Comparison of ENCODE assay signal across 20 cellular contexts in the genomic region with DNA sequence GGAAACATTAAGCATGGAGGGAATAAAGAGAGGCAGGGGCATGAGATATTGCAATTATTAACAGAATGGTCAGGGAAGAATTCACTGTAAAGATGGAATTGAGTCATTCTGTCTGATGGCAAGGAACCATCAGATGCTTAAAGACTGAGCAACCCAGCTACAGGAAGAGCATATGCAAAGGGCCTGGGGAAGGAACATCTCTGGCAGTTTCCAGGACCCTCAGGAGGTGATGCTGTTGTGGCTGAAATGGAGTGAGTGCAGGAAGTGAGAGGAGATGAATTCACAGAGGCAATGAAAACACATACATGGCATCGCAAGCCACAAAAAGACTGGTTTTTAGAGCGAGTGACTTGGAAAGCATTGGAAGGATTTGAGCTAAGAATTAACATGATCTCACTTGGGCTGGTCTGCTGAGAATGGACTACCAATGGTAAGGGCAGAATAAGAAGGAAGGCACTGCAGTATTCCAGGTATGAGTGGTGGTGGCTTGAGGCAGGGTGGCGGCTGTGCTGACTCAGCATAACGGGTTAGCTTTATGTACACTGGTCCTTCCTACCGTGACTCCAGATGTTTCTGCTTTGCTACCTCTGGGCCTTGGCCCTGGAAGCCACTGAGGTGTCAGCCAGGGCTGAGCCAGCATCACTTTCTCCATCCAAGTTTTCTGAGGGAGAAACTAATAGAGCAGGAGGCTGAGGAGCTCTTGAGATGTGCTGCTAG.
"Had no signal": no experiment of that assay in that cellular context is flagged by ENCODE, and none has a peak within 500 bp of the region (broad histone marks: within the 10 kb centered on the region; RNA-seq: fewer than 3 reads in every experiment).

No MANE protein-coding gene starts in this region.

- H3K27me3 ChIP-seq: dorsolateral prefrontal cortex, esophagus muscularis mucosa, gastrocnemius medialis, ovary, right atrium auricular region, stomach, transverse colon had no signal

- H3K9me3 ChIP-seq: esophagus muscularis mucosa, gastrocnemius medialis, left ventricle myocardium inferior, lower lobe of right lung, ovary, right atrium auricular region, stomach, thoracic aorta, transverse colon had no signal

- H3K4me3 ChIP-seq: dorsolateral prefrontal cortex, esophagus muscularis mucosa, gastrocnemius medialis, left ventricle myocardium inferior, lower lobe of right lung, ovary, right atrium auricular region, stomach, thoracic aorta, transverse colon had no signal

- FAIRE-seq: keratinocyte, small intestine had no signal

- H3K27ac ChIP-seq: dorsolateral prefrontal cortex, esophagus muscularis mucosa, gastrocnemius medialis, left ventricle myocardium inferior, lower lobe of right lung, ovary, right atrium auricular region, stomach, thoracic aorta, transverse colon had no signal

- ATAC-seq: gastrocnemius medialis, left cardiac atrium, lower lobe of right lung, natural killer cell had no signal

- H3K36me3 ChIP-seq: ovary had no signal

- DNase-seq: cortex of kidney; dorsolateral prefrontal cortex; effector CD8-positive, alpha-beta T cell; gastrocnemius medialis; immature natural killer cell; left cardiac atrium; left ventricle myocardium inferior; lower lobe of right lung; natural killer cell; ovary; small intestine; stimulated activated CD4-positive, alpha-beta T cell treated with anti-CD3 and anti-CD28 coated beads, Interleukin-12 subunit alpha, Interleukin-12 subunit beta, amount 100 ng/mL, for 4 hours; stimulated activated naive CD4-positive, alpha-beta T cell; stomach; substantia nigra; transverse colon had no signal
